In genomic region chr15:82862886-82863285, GRCh38 we compare ENCODE assay signal across 14 cellular contexts.
A peak's percentile ranks its signal among the peaks of the same experiment; 100 is the strongest.
DNase-seq lines count a peak whose midpoint lies in the region; ATAC-seq and TF ChIP-seq lines count a peak whose summit lies in the region.
"Had no signal": no experiment of that assay in that cellular context is flagged by ENCODE, and none has a peak within 500 bp of the region (broad histone marks: within the 10 kb centered on the region; RNA-seq: fewer than 3 reads in every experiment).

No MANE protein-coding gene starts in this region.

- no peak for TF ChIP-seq CTCF in nephron progenitor cell (IDR thresholded peaks at IDR 0.05)

- H3K36me3 Mint-ChIP-seq in stimulated activated naive CD8-positive, alpha-beta T cell treated with anti-CD3 and anti-CD28 coated beads, Interleukin-15, Interleukin-2, amounts not matched to agents 100 ng/mL and 50 ng/mL, for 24 hours (ENCODE audit: low read depth): no peaks in the 10 kb centered on the region
- H3K36me3 Mint-ChIP-seq in nephron progenitor cell (ENCODE audit: low read depth): peaks cover 9% of the 10 kb centered on the region
- peaks cover 47% of the 10 kb centered on the region for H3K36me3 Mint-ChIP-seq in stimulated activated memory B cell treated with anti-CD40 and anti-IgM and Interleukin-4, amounts not matched to agents 10 μg/mL and 1 μg/mL and 100 μg/mL, for 72 hours

- H3K27ac Mint-ChIP-seq in stimulated activated naive CD8-positive, alpha-beta T cell treated with anti-CD3 and anti-CD28 coated beads, Interleukin-15, Interleukin-2, amounts not matched to agents 100 ng/mL and 50 ng/mL, for 24 hours: peak overlapping the region; percentile 24
- peak overlapping the region in 1 of 2 donors; percentile 91 for H3K27ac Mint-ChIP-seq in stimulated activated naive CD8-positive, alpha-beta T cell treated with anti-CD3 and anti-CD28 coated beads, Interleukin-15, amount 100 ng/mL, for 72 hours
- peak overlapping the region; percentile 29 for H3K27ac Mint-ChIP-seq in nephron progenitor cell
- peak overlapping the region; percentile 8 for H3K27ac Mint-ChIP-seq in stimulated activated memory B cell treated with anti-CD40 and anti-IgM and Interleukin-4, amounts not matched to agents 10 μg/mL and 1 μg/mL and 100 μg/mL, for 72 hours

- no peaks in the 10 kb centered on the region for H3K4me1 Mint-ChIP-seq in stimulated activated naive CD8-positive, alpha-beta T cell treated with anti-CD3 and anti-CD28 coated beads, Interleukin-15, Interleukin-2, amounts not matched to agents 100 ng/mL and 50 ng/mL, for 24 hours (ENCODE audit: low read depth)
- peaks cover 6% of the 10 kb centered on the region for H3K4me1 Mint-ChIP-seq in stimulated activated naive CD8-positive, alpha-beta T cell treated with anti-CD3 and anti-CD28 coated beads, Interleukin-15, amount 100 ng/mL, for 72 hours
- H3K4me1 Mint-ChIP-seq in nephron progenitor cell: no peaks in the 10 kb centered on the region
- no peaks in the 10 kb centered on the region for H3K4me1 Mint-ChIP-seq in stimulated activated memory B cell treated with anti-CD40 and anti-IgM and Interleukin-4, amounts not matched to agents 10 μg/mL and 1 μg/mL and 100 μg/mL, for 72 hours

- no peak for ATAC-seq in stimulated activated naive CD8-positive, alpha-beta T cell treated with anti-CD3 and anti-CD28 coated beads, Interleukin-15, amount 100 ng/mL, for 72 hours
- ATAC-seq in stimulated activated memory B cell treated with anti-CD40 and anti-IgM and Interleukin-4, amounts not matched to agents 10 μg/mL and 1 μg/mL and 100 μg/mL, for 72 hours: no peak
- ATAC-seq in GM21526 (IDR thresholded peaks at IDR 0.05; ENCODE audit: low FRiP score, unreplicated experiment) (no peak), HG02759 (IDR thresholded peaks at IDR 0.05; ENCODE audit: unreplicated experiment) (no peak)
- ATAC-seq: GM12878, HepG2 had no signal

- H3K9me3 Mint-ChIP-seq in stimulated activated naive CD8-positive, alpha-beta T cell treated with anti-CD3 and anti-CD28 coated beads, Interleukin-15, Interleukin-2, amounts not matched to agents 100 ng/mL and 50 ng/mL, for 24 hours: no peaks in the 10 kb centered on the region
- H3K9me3 Mint-ChIP-seq in stimulated activated naive CD8-positive, alpha-beta T cell treated with anti-CD3 and anti-CD28 coated beads, Interleukin-15, amount 100 ng/mL, for 72 hours: no peaks in the 10 kb centered on the region
- H3K9me3 Mint-ChIP-seq in nephron progenitor cell: no peaks in the 10 kb centered on the region
- no peaks in the 10 kb centered on the region for H3K9me3 Mint-ChIP-seq in stimulated activated memory B cell treated with anti-CD40 and anti-IgM and Interleukin-4, amounts not matched to agents 10 μg/mL and 1 μg/mL and 100 μg/mL, for 72 hours
- H3K9me3 Mint-ChIP-seq: H9 had no signal

- H3K27me3 Mint-ChIP-seq in stimulated activated naive CD8-positive, alpha-beta T cell treated with anti-CD3 and anti-CD28 coated beads, Interleukin-15, Interleukin-2, amounts not matched to agents 100 ng/mL and 50 ng/mL, for 24 hours: no peaks in the 10 kb centered on the region
- no peaks in the 10 kb centered on the region for H3K27me3 Mint-ChIP-seq in stimulated activated naive CD8-positive, alpha-beta T cell treated with anti-CD3 and anti-CD28 coated beads, Interleukin-15, amount 100 ng/mL, for 72 hours
- peaks cover 3% of the 10 kb centered on the region for H3K27me3 Mint-ChIP-seq in nephron progenitor cell (ENCODE audit: low read depth, poor library complexity)
- no peaks in the 10 kb centered on the region for H3K27me3 Mint-ChIP-seq in stimulated activated memory B cell treated with anti-CD40 and anti-IgM and Interleukin-4, amounts not matched to agents 10 μg/mL and 1 μg/mL and 100 μg/mL, for 72 hours

- no peak for DNase-seq in stimulated activated naive CD8-positive, alpha-beta T cell treated with anti-CD3 and anti-CD28 coated beads, Interleukin-15, amount 100 ng/mL, for 72 hours
- DNase-seq in nephron progenitor cell (no peak), NCI-H2029 (lab: John Stamatoyannopoulos, UW) (no peak)
- DNase-seq: 8988T, AML-193, DMS 273 treated with DMSO at 0.1 percent for 48 hours, GOT3, H9 had no signal

- H3K4me3 Mint-ChIP-seq in stimulated activated naive CD8-positive, alpha-beta T cell treated with anti-CD3 and anti-CD28 coated beads, Interleukin-15, Interleukin-2, amounts not matched to agents 100 ng/mL and 50 ng/mL, for 24 hours: no peak overlapping the region
- no peak overlapping the region for H3K4me3 Mint-ChIP-seq in stimulated activated naive CD8-positive, alpha-beta T cell treated with anti-CD3 and anti-CD28 coated beads, Interleukin-15, amount 100 ng/mL, for 72 hours
- no peak overlapping the region for H3K4me3 Mint-ChIP-seq in nephron progenitor cell
- H3K4me3 Mint-ChIP-seq in stimulated activated memory B cell treated with anti-CD40 and anti-IgM and Interleukin-4, amounts not matched to agents 10 μg/mL and 1 μg/mL and 100 μg/mL, for 72 hours: no peak overlapping the region
- H3K4me3 Mint-ChIP-seq: H9 had no signal
